Comparison of ENCODE assay signal across 16 cellular contexts in genomic region chr11:33448461-33449130, GRCh38.
DNase-seq lines count a peak whose midpoint lies in the region; ATAC-seq and TF ChIP-seq lines count a peak whose summit lies in the region.
"Had no signal": no experiment of that assay in that cellular context is flagged by ENCODE, and none has a peak within 500 bp of the region (broad histone marks: within the 10 kb centered on the region; RNA-seq: fewer than 3 reads in every experiment).

No MANE protein-coding gene starts in this region.

- CTCF ChIA-PET in PC-3 (lab: Charles Lee) = no interaction called here

- BruUV-seq in PC-3 (replicated peaks; lab: Mats Ljungman, UMichigan) = no TSS peak

- no peaks in the 10 kb centered on the region for H3K9me3 ChIP-seq in PC-3 (ENCODE audit: low read length)
- H3K9me3 ChIP-seq: HAP-1 had no signal

- H3K27ac ChIP-seq in PC-3 (ENCODE audit: low read length) = peak overlapping the region; percentile 89
- H3K27ac ChIP-seq in cingulate gyrus (ENCODE audit: low read depth, low read length) = peak overlapping the region; percentile 29
- H3K27ac ChIP-seq: HL-60, SK-N-MC had no signal

- DNase-seq in Daoy (ENCODE audit: low read depth) (peak; percentile 35), PC-3 (peak; percentile 66), lung microvascular endothelial cell (ENCODE audit: low read depth in 2 of 2) (peak; percentile 3 to 54), type B pancreatic cell (ENCODE audit: extremely low spot score, unreplicated experiment) (no peak), NCI-H1048 (lab: John Stamatoyannopoulos, UW) (no peak)
- DNase-seq in activated CD8-positive, alpha-beta memory T cell treated with anti-CD3 and anti-CD28 coated beads for 24 hours = no peak
- DNase-seq: ACHN, NCI-H1092 treated with DMSO at 0.1 percent for 48 hours, NCI-H510A treated with DMSO at 0.1 percent for 48 hours, NCI-H82, Right ventricle myocardium superior had no signal

- POLR2A ChIA-PET in PC-3 (lab: Charles Lee; ENCODE audit: unreplicated experiment) = no interaction called here

- intact Hi-C loops in PC-3 (cut with micrococcal nuclease) = no loop called here

- H3K27ac Mint-ChIP-seq in type B pancreatic cell = no peak overlapping the region

- H2AFZ ChIP-seq in PC-3 (ENCODE audit: low read length) = no peak overlapping the region

- no peaks in the 10 kb centered on the region for H3K9me2 ChIP-seq in PC-3 (replicated peaks; ENCODE audit: low read length)

- H3K79me2 ChIP-seq in PC-3 (ENCODE audit: low read length) = 0 out of 2 replicates have a peak, but pooled peaks cover 4% of the 10 kb centered on the region

- no peaks in the 10 kb centered on the region for H3K36me3 Mint-ChIP-seq in type B pancreatic cell

- H3K27me3 Mint-ChIP-seq in type B pancreatic cell = peaks cover 40% of the 10 kb centered on the region

- no peaks in the 10 kb centered on the region for H3K27me3 ChIP-seq in PC-3 (ENCODE audit: low read length)

- H3K36me3 ChIP-seq in PC-3 (ENCODE audit: low read depth, low read length) = no peaks in the 10 kb centered on the region
- H3K36me3 ChIP-seq: HAP-1 had no signal

- no peaks in the 10 kb centered on the region for H3F3A ChIP-seq in PC-3 (ENCODE audit: low read length, unreplicated experiment)

- no peak overlapping the region for H3K4me3 Mint-ChIP-seq in type B pancreatic cell

- H3K4me1 Mint-ChIP-seq in type B pancreatic cell (ENCODE audit: unreplicated experiment) = no peaks in the 10 kb centered on the region

- no peaks in the 10 kb centered on the region for H4K20me1 ChIP-seq in PC-3 (ENCODE audit: low read length)

- no peak for TF ChIP-seq CTCF in PC-3 (conservative IDR thresholded peaks at IDR 0.05; ENCODE audit: low read depth, low read length)
- TF ChIP-seq CTCF in type B pancreatic cell (conservative IDR thresholded peaks at IDR 0.05) = no peak

- no peak for ATAC-seq in PC-3
- ATAC-seq: Panc1 had no signal

- peaks cover 62% of the 10 kb centered on the region for H3K4me1 ChIP-seq in PC-3 (ENCODE audit: insufficient read depth, low read length)

- H3K4me3 ChIP-seq in PC-3 (ENCODE audit: low read length) = no peak overlapping the region
- H3K4me3 ChIP-seq: HAP-1, SK-N-MC had no signal

- H3K4me2 ChIP-seq in PC-3 (ENCODE audit: low read length) = peak overlapping the region; percentile 33

- no peaks in the 10 kb centered on the region for H3K9me3 Mint-ChIP-seq in type B pancreatic cell

- H3K9ac ChIP-seq in PC-3 (ENCODE audit: low read length) = peak overlapping the region; percentile 55; the same call in 1 of the 2 replicates

Comparison
In these comparisons a context has a peak if more than half of its experiments do, and no peak if none do; other contexts are left out.
1. DNase-seq: peak in Daoy (single experiment), PC-3 (single experiment) and lung microvascular endothelial cell (2 of 2); none in type B pancreatic cell (single experiment), NCI-H1048 (single experiment) and activated CD8-positive, alpha-beta memory T cell treated with anti-CD3 and anti-CD28 coated beads for 24 hours (single experiment).